1 cellular context compared by ENCODE assay signal in the genomic region with DNA sequence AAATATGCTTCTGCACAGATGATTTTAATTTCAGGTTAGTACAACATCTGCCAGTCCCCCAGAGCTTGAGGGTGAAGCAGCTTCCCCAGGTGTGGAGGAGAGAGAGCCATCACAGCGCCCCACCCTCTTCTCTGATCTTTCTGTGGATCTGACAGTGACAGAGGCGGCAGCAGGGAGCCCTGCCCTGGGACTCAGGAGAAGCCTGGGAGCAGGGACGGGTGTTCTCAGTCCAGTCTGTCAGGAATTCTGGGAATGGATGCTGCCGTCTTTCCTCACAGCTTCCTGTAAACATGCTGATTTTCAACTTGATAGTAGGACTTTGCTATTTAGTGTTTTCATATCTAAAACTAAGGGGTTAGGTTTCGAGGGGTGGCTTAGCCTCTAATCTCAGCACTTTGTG.
TF ChIP-seq lines count a peak whose summit lies in the region.

No MANE protein-coding gene starts in this region.

TF ChIP-seq in SK-N-SH treated with all-trans-retinoic acid at 6 μM for 48 hours, 23 proteins besides CTCF, POLR2A, EP300 and RAD21 (continued from another document):
- TF ChIP-seq, protein P1, sequence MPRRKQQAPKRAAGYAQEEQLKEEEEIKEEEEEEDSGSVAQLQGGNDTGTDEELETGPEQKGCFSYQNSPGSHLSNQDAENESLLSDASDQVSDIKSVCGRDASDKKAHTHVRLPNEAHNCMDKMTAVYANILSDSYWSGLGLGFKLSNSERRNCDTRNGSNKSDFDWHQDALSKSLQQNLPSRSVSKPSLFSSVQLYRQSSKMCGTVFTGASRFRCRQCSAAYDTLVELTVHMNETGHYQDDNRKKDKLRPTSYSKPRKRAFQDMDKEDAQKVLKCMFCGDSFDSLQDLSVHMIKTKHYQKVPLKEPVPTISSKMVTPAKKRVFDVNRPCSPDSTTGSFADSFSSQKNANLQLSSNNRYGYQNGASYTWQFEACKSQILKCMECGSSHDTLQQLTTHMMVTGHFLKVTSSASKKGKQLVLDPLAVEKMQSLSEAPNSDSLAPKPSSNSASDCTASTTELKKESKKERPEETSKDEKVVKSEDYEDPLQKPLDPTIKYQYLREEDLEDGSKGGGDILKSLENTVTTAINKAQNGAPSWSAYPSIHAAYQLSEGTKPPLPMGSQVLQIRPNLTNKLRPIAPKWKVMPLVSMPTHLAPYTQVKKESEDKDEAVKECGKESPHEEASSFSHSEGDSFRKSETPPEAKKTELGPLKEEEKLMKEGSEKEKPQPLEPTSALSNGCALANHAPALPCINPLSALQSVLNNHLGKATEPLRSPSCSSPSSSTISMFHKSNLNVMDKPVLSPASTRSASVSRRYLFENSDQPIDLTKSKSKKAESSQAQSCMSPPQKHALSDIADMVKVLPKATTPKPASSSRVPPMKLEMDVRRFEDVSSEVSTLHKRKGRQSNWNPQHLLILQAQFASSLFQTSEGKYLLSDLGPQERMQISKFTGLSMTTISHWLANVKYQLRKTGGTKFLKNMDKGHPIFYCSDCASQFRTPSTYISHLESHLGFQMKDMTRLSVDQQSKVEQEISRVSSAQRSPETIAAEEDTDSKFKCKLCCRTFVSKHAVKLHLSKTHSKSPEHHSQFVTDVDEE (CRISPR knock-in tag; IDR thresholded peaks at IDR 0.05): no peak
- no peak for TF ChIP-seq ARNTL (CRISPR knock-in tag; IDR thresholded peaks at IDR 0.05; ENCODE audit: borderline replicate concordance, low read depth)
